8 cellular contexts compared by ENCODE assay signal in genomic region chr10:119207367-119207668, GRCh38. TPM values are rescaled to one million over a fixed set of nuclear protein-coding genes. Genes with fewer than 3 reads are reported as not detected.
DNase-seq lines count a peak whose midpoint lies in the region; ATAC-seq and TF ChIP-seq lines count a peak whose summit lies in the region.

TSS of gene GRK5 (plus strand) at chr10:119207571. CDS start at chr10:119207918, 347 bp downstream.

- peaks cover 6% of the 10 kb centered on the region for H3K36me3 Mint-ChIP-seq in activated naive CD4-positive, alpha-beta T cell treated with anti-CD3 and anti-CD28 coated beads, Interleukin-2, amount 10 ng/mL, durations not matched to agents 7 days and 5 days

- no peak for TF ChIP-seq CTCF in gastroesophageal sphincter (IDR thresholded peaks at IDR 0.05)
- peak; percentile 34 for TF ChIP-seq CTCF in neutrophil (IDR thresholded peaks at IDR 0.05)

- peak within 1 kb of the TSS; percentile 86 for H3K4me3 ChIP-seq in SK-N-MC
- H3K4me3 ChIP-seq in gastroesophageal sphincter: peak within 1 kb of the TSS; percentile 55 to 80
- H3K4me3 ChIP-seq in neutrophil (ENCODE audit: low read depth in 1 of 2, low read length in 1 of 2): peak within 1 kb of the TSS; percentile 65 to 84

- peaks cover 49% of the 10 kb centered on the region for H3K4me1 Mint-ChIP-seq in activated naive CD4-positive, alpha-beta T cell treated with anti-CD3 and anti-CD28 coated beads, Interleukin-2, amount 10 ng/mL, durations not matched to agents 7 days and 5 days

- POLR2A ChIA-PET in HEK293T (lab: Yijun Ruan, JAX): interaction anchor here (0.6 to 1.6 kb wide), 12 partner anchors 11 to 664 kb away, joined by 3 to 9 read pairs (median 4); no protein-coding TSS in a partner anchor

- CTCF ChIA-PET in HEK293T (lab: Yijun Ruan, JAX): interaction anchor here (0.7 to 4.6 kb wide), 12 partner anchors 9 to 241 kb away, joined by 3 to 27 read pairs (median 7); no protein-coding TSS in a partner anchor
- CTCF ChIA-PET in activated naive CD4-positive, alpha-beta T cell treated with anti-CD3 and anti-CD28 coated beads, Interleukin-2, amount 10 ng/mL, durations not matched to agents 7 days and 5 days (lab: Charles Lee): interaction anchor here (1.1 to 2.5 kb wide), 19 partner anchors 9 to 332 kb away, joined by 3 to 24 read pairs (median 6); no protein-coding TSS in a partner anchor

- no peaks in the 10 kb centered on the region for H3K9me3 Mint-ChIP-seq in activated naive CD4-positive, alpha-beta T cell treated with anti-CD3 and anti-CD28 coated beads, Interleukin-2, amount 10 ng/mL, durations not matched to agents 7 days and 5 days

- DNase-seq in GF-D8 (lab: John Stamatoyannopoulos, UW) (peak; percentile 53), HEK293T (ENCODE audit: extremely low spot score) (peak; percentile 98), MV-4-11 (lab: John Stamatoyannopoulos, UW) (peak; percentile 85), SK-N-MC (ENCODE audit: low read depth, low spot score) (peak; percentile 55), substantia nigra (lab: John Stamatoyannopoulos, UW) (peak in 47 of 49 donors; percentile 67 to 95 (median 87))
- peak; percentile 96 for DNase-seq in activated naive CD4-positive, alpha-beta T cell treated with anti-CD3 and anti-CD28 coated beads, Interleukin-2, amount 10 ng/mL, durations not matched to agents 7 days and 5 days

- peak; percentile 95 for ATAC-seq in gastroesophageal sphincter

- no peaks in the 10 kb centered on the region for H3K9me3 ChIP-seq in SK-N-MC (ENCODE audit: low read depth, low read length)
- H3K9me3 ChIP-seq in gastroesophageal sphincter: no peaks in the 10 kb centered on the region
- no peaks in the 10 kb centered on the region for H3K9me3 ChIP-seq in neutrophil

- TF ChIP-seq EP300 in gastroesophageal sphincter (IDR thresholded peaks at IDR 0.05): no peak

- no peaks in the 10 kb centered on the region for H3K36me3 ChIP-seq in SK-N-MC (ENCODE audit: insufficient read depth, low read length)
- no peaks in the 10 kb centered on the region for H3K36me3 ChIP-seq in gastroesophageal sphincter
- H3K36me3 ChIP-seq in neutrophil: no peaks in the 10 kb centered on the region

- H3K27me3 ChIP-seq in gastroesophageal sphincter (no peaks in the 10 kb centered on the region), neutrophil (no peaks in the 10 kb centered on the region)

- peak within 1 kb of the TSS; percentile 81 for H3K9ac ChIP-seq in SK-N-MC (ENCODE audit: insufficient read length)

- peak within 1 kb of the TSS; percentile 78 for H3K27ac ChIP-seq in SK-N-MC
- H3K27ac ChIP-seq in gastroesophageal sphincter: peak within 1 kb of the TSS; percentile 83 to 100 (median 98)
- peak within 1 kb of the TSS; percentile 95 for H3K27ac ChIP-seq in neutrophil
- H3K27ac ChIP-seq in substantia nigra (ENCODE audit: low read depth, low read length, poor library complexity, severe bottlenecking): peak within 1 kb of the TSS; percentile 88

- peak within 1 kb of the TSS; percentile 93 for H3K4me3 Mint-ChIP-seq in activated naive CD4-positive, alpha-beta T cell treated with anti-CD3 and anti-CD28 coated beads, Interleukin-2, amount 10 ng/mL, durations not matched to agents 7 days and 5 days

- WGBS in gastroesophageal sphincter (ENCODE audit: low coverage in 1 of 2), 2 donors: no CpG with 5 or more reads among the region's 34 CpGs

- H3K27me3 Mint-ChIP-seq in activated naive CD4-positive, alpha-beta T cell treated with anti-CD3 and anti-CD28 coated beads, Interleukin-2, amount 10 ng/mL, durations not matched to agents 7 days and 5 days: peaks cover 4% of the 10 kb centered on the region

- TF ChIP-seq POLR2A in gastroesophageal sphincter (IDR thresholded peaks at IDR 0.05): peak; percentile 56 to 65

- peaks cover 8 to 54% (median 22%) of the 10 kb centered on the region in 3 donors for H3K4me1 ChIP-seq in gastroesophageal sphincter
- H3K4me1 ChIP-seq in neutrophil (ENCODE audit: control insufficient read depth in 1 of 2, insufficient read depth in 1 of 2, low read depth in 1 of 2, low read length in 1 of 2): peaks cover 33 to 34% of the 10 kb centered on the region in 2 experiments

- H3K27ac Mint-ChIP-seq in activated naive CD4-positive, alpha-beta T cell treated with anti-CD3 and anti-CD28 coated beads, Interleukin-2, amount 10 ng/mL, durations not matched to agents 7 days and 5 days: peak within 1 kb of the TSS; percentile 99

TF ChIP-seq in HEK293T, 16 proteins besides CTCF, POLR2A, EP300 and RAD21:
- TF ChIP-seq FOXA1 (IDR thresholded peaks at IDR 0.05): no peak
- no peak for TF ChIP-seq BHLHE40 (IDR thresholded peaks at IDR 0.05; ENCODE audit: borderline replicate concordance)
- no peak for TF ChIP-seq CTBP1 (IDR thresholded peaks at IDR 0.05; ENCODE audit: borderline replicate concordance)
- TF ChIP-seq L3MBTL2 (conservative IDR thresholded peaks at IDR 0.05): no peak
- no peak for TF ChIP-seq ELF4 (IDR thresholded peaks at IDR 0.05)
- no peak for TF ChIP-seq SUZ12 (IDR thresholded peaks at IDR 0.05)
- TF ChIP-seq TARDBP (IDR thresholded peaks at IDR 0.05): no peak
- TF ChIP-seq ZNF384 (IDR thresholded peaks at IDR 0.05): no peak
- TF ChIP-seq HDGF (IDR thresholded peaks at IDR 0.05; ENCODE audit: borderline replicate concordance): no peak
- no peak for TF ChIP-seq SP1 (IDR thresholded peaks at IDR 0.05)
- no peak for TF ChIP-seq FOXK2 (IDR thresholded peaks at IDR 0.05)
- TF ChIP-seq NFRKB (IDR thresholded peaks at IDR 0.05): no peak
- TF ChIP-seq ARNT (IDR thresholded peaks at IDR 0.05): no peak
- no peak for TF ChIP-seq PKNOX1 (IDR thresholded peaks at IDR 0.05)
- no peak for TF ChIP-seq FOXM1 (IDR thresholded peaks at IDR 0.05; ENCODE audit: borderline replicate concordance)
- TF ChIP-seq LEF1 (IDR thresholded peaks at IDR 0.05; ENCODE audit: borderline replicate concordance): no peak

RNA-seq across cellular contexts. Expression of gene GRK5, which starts in this region (rescaled TPM):
- total RNA-seq in gastroesophageal sphincter: 10 to 100 TPM; 28.8 to 71.6 (median 47.7) TPM

Comparison
In these comparisons a context has a peak if more than half of its experiments do, and no peak if none do; other contexts are left out.
1. Peak in every context shown above with its lines: DNase-seq, ATAC-seq, H3K4me3 ChIP-seq and H3K27ac ChIP-seq.